Comparison of ENCODE assay signal across 19 cellular contexts in genomic region chr10:24427678-24428409, GRCh38.
DNase-seq lines count a peak whose midpoint lies in the region; ATAC-seq and TF ChIP-seq lines count a peak whose summit lies in the region.
"Had no signal": no experiment of that assay in that cellular context is flagged by ENCODE, and none has a peak within 500 bp of the region (broad histone marks: within the 10 kb centered on the region; RNA-seq: fewer than 3 reads in every experiment).

No MANE protein-coding gene starts in this region.

- intact Hi-C loops in transverse colon (cut with DNase I; ENCODE audit: low total_unique reads), result no loop called here

- H3K27ac ChIP-seq in foreskin keratinocyte (peak overlapping the region; percentile 59), WERI-Rb-1 (no peak overlapping the region), transverse colon (no peak overlapping the region)

- no peak for TF ChIP-seq CTCF in foreskin keratinocyte (conservative IDR thresholded peaks at IDR 0.05)
- no peak for TF ChIP-seq CTCF in WERI-Rb-1 (IDR thresholded peaks at IDR 0.05; ENCODE audit: low read depth, low read length)
- no peak for TF ChIP-seq CTCF in transverse colon (IDR thresholded peaks at IDR 0.05)

- H3K27me3 ChIP-seq in foreskin keratinocyte (no peaks in the 10 kb centered on the region), WERI-Rb-1 (ENCODE audit: insufficient read depth, low read depth, severe bottlenecking) (no peaks in the 10 kb centered on the region), transverse colon (no peaks in the 10 kb centered on the region)

- TF ChIP-seq POLR2A in transverse colon (IDR thresholded peaks at IDR 0.05), result no peak

- H3K9me3 ChIP-seq in WERI-Rb-1 (ENCODE audit: severe bottlenecking) (no peaks in the 10 kb centered on the region), transverse colon (no peaks in the 10 kb centered on the region)

- in situ Hi-C loops in transverse colon (cut with MboI; ENCODE audit: low pct_ligation_motif_present in 1 of 4, low pct_unique_long_range_greater_than_20kb in 1 of 4, low sequenced_read_pairs in 3 of 4), result no loop called here

- peak; percentile 75 for DNase-seq in EH (ENCODE audit: low read depth)
- DNase-seq in foreskin keratinocyte, result no peak
- DNase-seq in stimulated activated CD4-positive, alpha-beta T cell treated with anti-CD3 and anti-CD28 coated beads, Interleukin-1b, Interleukin-23, amount 100 ng/mL, for 48 hours, result no peak
- no peak for DNase-seq in HuH-7 (ENCODE audit: low spot score)
- no peak for DNase-seq in WERI-Rb-1
- no peak for DNase-seq in transverse colon
- DNase-seq: activated B cell treated with CpG ODN at 0.5 μM for 24 hours; activated CD8-positive, alpha-beta T cell treated with anti-CD3 and anti-CD28 coated beads for 36 hours; COR-L47; effector memory CD8-positive, alpha-beta T cell; KG1; NCI-H1930; NCI-H510A; SIG-M5; stimulated activated naive B cell treated with anti-CD40 and anti-IgM and Interleukin-4, amounts not matched to agents 10 μg/mL and 1 μg/mL and 100 μg/mL, for 72 hours; T-helper 17 cell had no signal

- H3K36me3 ChIP-seq in WERI-Rb-1 (no peaks in the 10 kb centered on the region), transverse colon (no peaks in the 10 kb centered on the region)

- ATAC-seq in SK-N-SH treated with all-trans-retinoic acid at 6 μM for 48 hours (peak; percentile 91), foreskin keratinocyte (no peak)
- peak; percentile 22 for ATAC-seq in stimulated activated memory B cell treated with anti-CD40 and anti-IgM and Interleukin-4, amounts not matched to agents 10 μg/mL and 1 μg/mL and 100 μg/mL, for 72 hours
- ATAC-seq: activated CD8-positive, alpha-beta T cell treated with anti-CD3 and anti-CD28 coated beads for 36 hours; effector memory CD8-positive, alpha-beta T cell; stimulated activated naive B cell treated with anti-CD40 and anti-IgM and Interleukin-4, amounts not matched to agents 10 μg/mL and 1 μg/mL and 100 μg/mL, for 72 hours; T-helper 17 cell had no signal

- H3K4me3 Mint-ChIP-seq in stimulated activated memory B cell treated with anti-CD40 and anti-IgM and Interleukin-4, amounts not matched to agents 10 μg/mL and 1 μg/mL and 100 μg/mL, for 72 hours, result no peak overlapping the region
- H3K4me3 Mint-ChIP-seq: activated B cell treated with CpG ODN at 0.5 μM for 24 hours; activated CD8-positive, alpha-beta T cell treated with anti-CD3 and anti-CD28 coated beads for 36 hours; effector memory CD8-positive, alpha-beta T cell; stimulated activated naive B cell treated with anti-CD40 and anti-IgM and Interleukin-4, amounts not matched to agents 10 μg/mL and 1 μg/mL and 100 μg/mL, for 72 hours; T-helper 17 cell; type B pancreatic cell had no signal

- no peaks in the 10 kb centered on the region for H3K27me3 Mint-ChIP-seq in stimulated activated memory B cell treated with anti-CD40 and anti-IgM and Interleukin-4, amounts not matched to agents 10 μg/mL and 1 μg/mL and 100 μg/mL, for 72 hours
- H3K27me3 Mint-ChIP-seq: activated B cell treated with CpG ODN at 0.5 μM for 24 hours; effector memory CD8-positive, alpha-beta T cell; stimulated activated naive B cell treated with anti-CD40 and anti-IgM and Interleukin-4, amounts not matched to agents 10 μg/mL and 1 μg/mL and 100 μg/mL, for 72 hours; type B pancreatic cell had no signal

- TF ChIP-seq EP300 in transverse colon (IDR thresholded peaks at IDR 0.05; ENCODE audit: low read depth), result no peak

- H3K9me3 Mint-ChIP-seq in stimulated activated memory B cell treated with anti-CD40 and anti-IgM and Interleukin-4, amounts not matched to agents 10 μg/mL and 1 μg/mL and 100 μg/mL, for 72 hours, result no peaks in the 10 kb centered on the region
- H3K9me3 Mint-ChIP-seq: activated B cell treated with CpG ODN at 0.5 μM for 24 hours; activated CD8-positive, alpha-beta T cell treated with anti-CD3 and anti-CD28 coated beads for 36 hours; effector memory CD8-positive, alpha-beta T cell; stimulated activated naive B cell treated with anti-CD40 and anti-IgM and Interleukin-4, amounts not matched to agents 10 μg/mL and 1 μg/mL and 100 μg/mL, for 72 hours; type B pancreatic cell had no signal

- H3K27ac Mint-ChIP-seq in stimulated activated memory B cell treated with anti-CD40 and anti-IgM and Interleukin-4, amounts not matched to agents 10 μg/mL and 1 μg/mL and 100 μg/mL, for 72 hours, result no peak overlapping the region
- H3K27ac Mint-ChIP-seq: activated B cell treated with CpG ODN at 0.5 μM for 24 hours; activated CD8-positive, alpha-beta T cell treated with anti-CD3 and anti-CD28 coated beads for 36 hours; effector memory CD8-positive, alpha-beta T cell; stimulated activated naive B cell treated with anti-CD40 and anti-IgM and Interleukin-4, amounts not matched to agents 10 μg/mL and 1 μg/mL and 100 μg/mL, for 72 hours; T-helper 17 cell; type B pancreatic cell had no signal

- H3K4me1 ChIP-seq in foreskin keratinocyte (peaks cover 10% of the 10 kb centered on the region), transverse colon (no peaks in the 10 kb centered on the region)

- H3K4me1 Mint-ChIP-seq in stimulated activated memory B cell treated with anti-CD40 and anti-IgM and Interleukin-4, amounts not matched to agents 10 μg/mL and 1 μg/mL and 100 μg/mL, for 72 hours, result no peaks in the 10 kb centered on the region
- H3K4me1 Mint-ChIP-seq: activated B cell treated with CpG ODN at 0.5 μM for 24 hours; stimulated activated naive B cell treated with anti-CD40 and anti-IgM and Interleukin-4, amounts not matched to agents 10 μg/mL and 1 μg/mL and 100 μg/mL, for 72 hours; T-helper 17 cell had no signal

- WGBS in transverse colon (ENCODE audit: low coverage in 1 of 2), 2 donors, result 74 to 90% methylated on average over 7 to 14 of the region's 14 CpGs

- H3K4me3 ChIP-seq in WERI-Rb-1 (ENCODE audit: low read depth, low read length), result no peak overlapping the region
- H3K4me3 ChIP-seq in transverse colon, result no peak overlapping the region

- no peaks in the 10 kb centered on the region for H3K36me3 Mint-ChIP-seq in stimulated activated memory B cell treated with anti-CD40 and anti-IgM and Interleukin-4, amounts not matched to agents 10 μg/mL and 1 μg/mL and 100 μg/mL, for 72 hours
- H3K36me3 Mint-ChIP-seq: stimulated activated naive B cell treated with anti-CD40 and anti-IgM and Interleukin-4, amounts not matched to agents 10 μg/mL and 1 μg/mL and 100 μg/mL, for 72 hours had no signal

TF ChIP-seq in SK-N-SH treated with all-trans-retinoic acid at 6 μM for 48 hours, 23 proteins besides CTCF, POLR2A, EP300 and RAD21:
- TF ChIP-seq ISL1 (CRISPR knock-in tag; IDR thresholded peaks at IDR 0.05) (peak; percentile 37; the same call in 1 of the 2 replicates), GLIS3 (CRISPR knock-in tag; IDR thresholded peaks at IDR 0.05) (no peak)
